Comparison of ENCODE assay signal across 8 cellular contexts in genomic region chr22:32411829-32412592, GRCh38.
DNase-seq lines count a peak whose midpoint lies in the region; ATAC-seq lines count a peak whose summit lies in the region.

TSS of gene RTCB (minus strand) at chr22:32412247. CDS start at chr22:32412156, 91 bp downstream.

- ATAC-seq in HG03354 (IDR thresholded peaks at IDR 0.05; ENCODE audit: poor library complexity, severe bottlenecking, unreplicated experiment) = peak; percentile 66

- peak; percentile 72 to 86 for DNase-seq in NCI-H2081 (lab: John Stamatoyannopoulos, UW)
- no peak for DNase-seq in NCI-H2081 treated with DMSO at 0.1 percent for 48 hours (lab: John Stamatoyannopoulos, UW)
- peak; percentile 94 for DNase-seq in NCI-H69 (lab: John Stamatoyannopoulos, UW)
- DNase-seq in activated CD4-positive, alpha-beta T cell treated with anti-CD3 and anti-CD28 coated beads, Interleukin-2, amount 50 U/mL, for 1 hour = peak; percentile 94
- DNase-seq in cortex of kidney (lab: John Stamatoyannopoulos, UW) = peak; percentile 38
- DNase-seq in kidney tubule cell (ENCODE audit: low spot score) = peak; percentile 92
- DNase-seq in stimulated activated CD4-positive, alpha-beta T cell treated with anti-CD3 and anti-CD28 coated beads, Interleukin-15, amount 100 ng/mL, for 48 hours (ENCODE audit: low read depth in 2 of 2) = peak; percentile 74 to 86
